8 cellular contexts compared by ENCODE assay signal in the genomic region with DNA sequence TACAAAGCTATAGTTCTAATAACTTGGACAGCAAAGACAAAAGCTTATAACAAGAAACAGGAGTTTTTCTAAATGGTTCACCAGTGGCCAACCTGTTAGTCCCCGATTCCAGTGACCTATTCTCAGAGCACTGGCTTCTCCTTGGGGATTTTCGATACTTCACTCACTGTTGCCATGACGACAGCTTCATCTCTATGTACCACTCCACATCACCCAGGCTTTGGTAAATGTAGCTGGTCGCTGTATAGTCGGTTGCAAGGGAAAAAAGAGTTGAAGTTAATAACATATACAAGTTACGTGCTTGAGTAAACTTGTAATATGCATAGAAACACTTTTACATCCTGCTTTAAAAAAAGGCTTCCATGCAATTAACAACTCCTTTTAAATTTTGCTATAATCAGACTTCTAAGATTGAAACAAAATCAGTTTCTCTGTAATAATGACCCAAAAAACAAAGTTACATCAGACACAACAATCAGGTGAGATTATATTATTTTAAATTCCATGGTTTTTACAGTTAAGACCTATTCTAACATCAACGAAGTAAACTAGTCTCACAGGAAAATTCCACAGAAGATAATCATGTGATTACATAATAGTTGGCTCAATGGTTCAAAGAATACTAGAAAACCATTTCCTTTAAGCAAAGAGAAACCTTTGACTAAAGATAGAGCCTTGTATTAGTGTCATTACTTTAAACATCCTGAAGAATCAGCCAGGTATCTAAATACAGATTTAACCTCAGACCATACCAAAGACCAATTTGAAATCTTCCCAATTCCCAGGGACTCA. TPM values are rescaled to one million over a fixed set of nuclear protein-coding genes. Genes with fewer than 3 reads are reported as not detected.
DNase-seq lines count a peak whose midpoint lies in the region; ATAC-seq and TF ChIP-seq lines count a peak whose summit lies in the region.

No MANE protein-coding gene starts in this region.

- H3K36me3 Mint-ChIP-seq in activated naive CD4-positive, alpha-beta T cell treated with anti-CD3 and anti-CD28 coated beads, Interleukin-2, amount 50 U/mL, for 24 hours = peaks cover 48% of the 10 kb centered on the region

- DNase-seq in activated naive CD4-positive, alpha-beta T cell treated with Interleukin-2 at 50 U/mL for 16 hours = no peak
- DNase-seq in hepatocyte (ENCODE audit: low spot score) = peak; percentile 27
- no peak for DNase-seq in SKM-1 treated with dmso at 0.1 percent for 144 hours (lab: John Stamatoyannopoulos, UW; ENCODE audit: unreplicated experiment)

- 72% methylated on average over 7 of the region's 7 CpGs for WGBS in hepatocyte (ENCODE audit: low lambda C conversion rate, missing lambda C conversion rate)
- WGBS in thymus = 88% methylated on average over 7 of the region's 7 CpGs

- peak overlapping the region; percentile 46 for H3K27ac Mint-ChIP-seq in activated naive CD4-positive, alpha-beta T cell treated with anti-CD3 and anti-CD28 coated beads, Interleukin-2, amount 50 U/mL, for 24 hours

- H3K4me3 Mint-ChIP-seq in activated naive CD4-positive, alpha-beta T cell treated with anti-CD3 and anti-CD28 coated beads, Interleukin-2, amount 50 U/mL, for 24 hours = peak overlapping the region; percentile 92

- ATAC-seq in GM18907 (IDR thresholded peaks at IDR 0.05; ENCODE audit: unreplicated experiment) (no peak), HG03469 (IDR thresholded peaks at IDR 0.05; ENCODE audit: unreplicated experiment) (no peak)

- H3K79me2 ChIP-seq in hepatocyte = peaks cover 85% of the 10 kb centered on the region

- no peaks in the 10 kb centered on the region for H3K9me3 ChIP-seq in hepatocyte (ENCODE audit: low read depth)
- no peaks in the 10 kb centered on the region for H3K9me3 ChIP-seq in thymus (ENCODE audit: control insufficient read depth)

- H3K4me1 Mint-ChIP-seq in activated naive CD4-positive, alpha-beta T cell treated with anti-CD3 and anti-CD28 coated beads, Interleukin-2, amount 50 U/mL, for 24 hours = peaks cover 58% of the 10 kb centered on the region

- H3K27me3 ChIP-seq in hepatocyte (no peaks in the 10 kb centered on the region), thymus (ENCODE audit: control insufficient read depth, insufficient read depth) (no peaks in the 10 kb centered on the region)

- no peaks in the 10 kb centered on the region for H3K9me2 ChIP-seq in hepatocyte (replicated peaks; ENCODE audit: insufficient read depth)

- TF ChIP-seq CTCF in VCaP (conservative IDR thresholded peaks at IDR 0.05) (no peak), hepatocyte (IDR thresholded peaks at IDR 0.05; ENCODE audit: poor library complexity) (no peak)

- H3K27me3 Mint-ChIP-seq in activated naive CD4-positive, alpha-beta T cell treated with anti-CD3 and anti-CD28 coated beads, Interleukin-2, amount 50 U/mL, for 24 hours = no peaks in the 10 kb centered on the region

- peak overlapping the region; percentile 99 for H3K4me3 ChIP-seq in hepatocyte
- H3K4me3 ChIP-seq in thymus (ENCODE audit: low read length) = peak overlapping the region; percentile 86

- H3K4me1 ChIP-seq in hepatocyte (ENCODE audit: insufficient read depth) (peaks cover 34% of the 10 kb centered on the region), thymus (ENCODE audit: control insufficient read depth, insufficient read depth, low read length) (peaks cover 10% of the 10 kb centered on the region)

- H3K27ac ChIP-seq in VCaP (peak overlapping the region; percentile 100; the same call in 1 of the 2 replicates), hepatocyte (peak overlapping the region; percentile 13), thymus (ENCODE audit: low read depth) (no peak overlapping the region)

- H4K20me1 ChIP-seq in hepatocyte (ENCODE audit: insufficient read depth, poor library complexity, severe bottlenecking) = peaks cover 71% of the 10 kb centered on the region

- peak overlapping the region; percentile 83 for H3K4me2 ChIP-seq in hepatocyte

- H3K9me3 Mint-ChIP-seq in activated naive CD4-positive, alpha-beta T cell treated with anti-CD3 and anti-CD28 coated beads, Interleukin-2, amount 50 U/mL, for 24 hours = no peaks in the 10 kb centered on the region

- no peak overlapping the region for H2AFZ ChIP-seq in hepatocyte

- H3K36me3 ChIP-seq in hepatocyte (replicated peaks; ENCODE audit: insufficient read depth, low read depth) = no peaks in the 10 kb centered on the region
- H3K36me3 ChIP-seq in thymus (ENCODE audit: control insufficient read depth, insufficient read depth) = no peaks in the 10 kb centered on the region

RNA-seq across cellular contexts. Expression of a gene that starts 2.9 kb away (rescaled TPM):
- 300 and 338 TPM in 2 replicates for total RNA-seq in hepatocyte
- polyA plus RNA-seq in hepatocyte = 125 and 172 TPM in 2 replicates
- 248 TPM for polyA plus RNA-seq in thymus
